20 cellular contexts compared by ENCODE assay signal in the genomic region with DNA sequence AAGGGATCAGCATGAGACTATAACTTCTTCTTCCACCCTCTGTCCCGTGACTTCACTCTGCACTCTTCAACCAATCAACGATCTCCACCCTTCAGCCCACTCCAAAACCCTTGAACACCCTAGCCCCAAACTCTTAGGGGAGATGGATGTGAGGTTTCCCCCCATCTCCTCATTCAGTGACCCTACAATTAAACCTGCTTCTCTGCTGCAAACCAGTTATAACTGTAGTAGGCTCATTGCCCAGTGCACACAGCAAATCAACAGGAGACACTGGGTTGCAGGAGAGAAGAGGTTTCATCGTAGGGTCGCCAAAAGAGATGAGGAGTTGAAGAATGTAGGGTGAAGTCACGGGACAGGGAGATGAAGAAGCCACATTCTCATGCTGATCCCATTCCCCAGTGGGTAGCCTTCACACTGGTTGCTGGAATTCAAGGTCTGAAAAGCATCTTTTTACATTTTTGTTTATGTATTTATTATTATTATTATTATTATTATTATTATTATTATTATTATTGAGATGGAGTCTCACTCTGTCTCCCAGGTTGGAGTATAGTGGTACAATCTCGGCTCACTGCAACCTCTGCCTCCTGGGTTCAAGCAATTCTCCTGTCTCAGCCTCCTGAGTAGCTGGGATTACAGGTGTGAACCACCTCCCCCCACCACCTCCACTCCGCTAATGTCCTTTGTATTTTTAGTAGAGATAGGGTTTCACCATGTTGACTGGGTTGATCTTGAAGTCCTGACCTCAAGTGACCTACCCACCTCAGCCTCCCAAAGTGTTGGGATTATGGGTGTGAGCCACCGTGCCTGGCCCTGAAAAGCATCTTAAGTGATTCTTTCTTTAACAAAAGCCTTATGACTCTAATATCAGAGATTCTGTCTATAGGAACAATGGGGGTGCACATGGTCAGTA. TPM values are rescaled to one million over a fixed set of nuclear protein-coding genes. Genes with fewer than 3 reads are reported as not detected.
"Had no signal": no experiment of that assay in that cellular context is flagged by ENCODE, and none has a peak within 500 bp of the region (broad histone marks: within the 10 kb centered on the region; RNA-seq: fewer than 3 reads in every experiment).

No MANE protein-coding gene starts in this region.

- DNase-seq: dermis blood vessel endothelial cell; erythroblast; foreskin keratinocyte; kidney glomerular epithelial cell; lower lobe of right lung; naive thymus-derived CD4-positive, alpha-beta T cell; nephron progenitor cell; posterior cingulate gyrus; spleen; stimulated activated CD4-positive, alpha-beta T cell treated with anti-CD3 and anti-CD28 coated beads, Interleukin-15, amount 100 ng/mL, for 24 hours; stimulated activated CD4-positive, alpha-beta T cell treated with anti-CD3 and anti-CD28 coated beads, Interleukin-1b, Interleukin-23, amount 100 ng/mL, for 48 hours; stimulated activated CD4-positive, alpha-beta T cell treated with anti-CD3 and anti-CD28 coated beads, Interleukin-4, amount 100 ng/mL, for 24 hours; testis had no signal

- H3K36me3 ChIP-seq: lower lobe of right lung, neutrophil, spleen, tibial nerve had no signal

- H3K4me1 ChIP-seq: foreskin keratinocyte, spleen, testis, tibial nerve had no signal

- ATAC-seq: foreskin keratinocyte; lower lobe of right lung; naive thymus-derived CD4-positive, alpha-beta T cell; sciatic nerve; stimulated activated memory B cell treated with anti-CD40 and anti-IgM and Interleukin-4, amounts not matched to agents 10 μg/mL and 1 μg/mL and 100 μg/mL, for 72 hours had no signal

- FAIRE-seq: endothelial cell of umbilical vein, islet of Langerhans had no signal

- H3K27ac ChIP-seq: foreskin keratinocyte, lower lobe of right lung, neutrophil, spleen, testis, tibial nerve had no signal

- H3K4me3 ChIP-seq: lower lobe of right lung, spleen, testis, tibial nerve had no signal

- H3K9me3 ChIP-seq: lower lobe of right lung, neutrophil, spleen, testis, tibial nerve had no signal

- H3K27me3 ChIP-seq: foreskin keratinocyte, testis had no signal

RNA-seq across cellular contexts. Expression of a gene that starts 5.8 kb away (rescaled TPM):
- total RNA-seq: osteoblast had no signal
- polyA plus RNA-seq: naive thymus-derived CD4-positive, alpha-beta T cell had no signal
